Comparison of ENCODE assay signal across 18 cellular contexts in the genomic region with DNA sequence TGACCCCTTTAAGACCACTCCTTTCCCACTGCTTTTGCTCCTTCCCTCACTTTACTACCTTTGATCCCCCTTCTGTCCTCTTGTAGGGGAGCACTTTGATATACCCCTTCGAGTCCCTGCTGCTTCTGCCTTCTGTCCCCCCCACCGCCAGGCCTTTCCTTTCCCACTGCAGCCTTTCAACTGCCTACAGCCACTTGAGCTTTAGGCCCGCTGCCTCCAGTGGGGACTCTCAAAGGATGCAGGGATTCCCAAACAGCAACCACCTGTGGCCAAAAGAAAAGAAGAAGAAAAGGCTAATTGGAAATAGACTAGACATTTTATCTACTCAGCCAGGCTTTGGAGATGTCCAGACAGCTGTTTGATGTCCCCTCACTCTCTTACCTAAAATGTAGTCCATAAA.
DNase-seq lines count a peak whose midpoint lies in the region; ATAC-seq, FAIRE-seq and TF ChIP-seq lines count a peak whose summit lies in the region.
"Had no signal": no experiment of that assay in that cellular context is flagged by ENCODE, and none has a peak within 500 bp of the region (broad histone marks: within the 10 kb centered on the region; RNA-seq: fewer than 3 reads in every experiment).

No MANE protein-coding gene starts in this region.

- FAIRE-seq in urothelium cell line (lab: Jason Lieb, UNC): no peak
- FAIRE-seq: A549, GM12878, GM18507 had no signal

- no peak overlapping the region for H3K14ac ChIP-seq in H9 (ENCODE audit: insufficient read depth, low read length)

- H3K27ac Mint-ChIP-seq in H9 (peak overlapping the region in 2 of 3 experiments; percentile 17 to 90; a peak in 5 of 7 replicates), endodermal cell (no peak overlapping the region), neural progenitor cell (peak overlapping the region; percentile 98)
- H3K27ac Mint-ChIP-seq: CD4-positive, alpha-beta memory T cell; HFFc6 had no signal

- no peak overlapping the region for H3K4me2 ChIP-seq in H9 (ENCODE audit: insufficient read depth, insufficient read length, low read length)
- H3K4me2 ChIP-seq in neural progenitor cell: peak overlapping the region; percentile 62
- H3K4me2 ChIP-seq: A549 had no signal

- H3K27me3 ChIP-seq in H9 (ENCODE audit: insufficient read depth, low read length) (no peaks in the 10 kb centered on the region), WERI-Rb-1 (ENCODE audit: insufficient read depth, low read depth, severe bottlenecking) (no peaks in the 10 kb centered on the region), endodermal cell (ENCODE audit: control insufficient read depth, insufficient read depth, low read length, poor library complexity, severe bottlenecking) (no peaks in the 10 kb centered on the region), neural progenitor cell (no peaks in the 10 kb centered on the region)
- H3K27me3 ChIP-seq: BE2C had no signal

- H3F3A ChIP-seq in neural progenitor cell (ENCODE audit: low read depth): peaks cover 22% of the 10 kb centered on the region

- H4K20me1 ChIP-seq in H9 (ENCODE audit: control insufficient read depth, insufficient read depth, insufficient read length): no peaks in the 10 kb centered on the region
- no peaks in the 10 kb centered on the region for H4K20me1 ChIP-seq in neural progenitor cell (ENCODE audit: low read depth)

- no peak overlapping the region for H3K9ac ChIP-seq in H9 (ENCODE audit: extremely low read depth, insufficient read length, low read length)
- no peak overlapping the region for H3K9ac ChIP-seq in endodermal cell (ENCODE audit: extremely low read depth, low read length, poor library complexity, severe bottlenecking)
- no peak overlapping the region for H3K9ac ChIP-seq in neural progenitor cell
- H3K9ac ChIP-seq: GM23248 had no signal

- no peak overlapping the region for H2AK5ac ChIP-seq in H9 (ENCODE audit: insufficient read length, low read length)

- WGBS in H9 (ENCODE audit: extremely low coverage, insufficient read length, low lambda C conversion rate): no CpG with 5 or more reads among the region's 3 CpGs
- 60 to 83% methylated on average over 2 to 3 of the region's 3 CpGs for WGBS in endodermal cell (ENCODE audit: insufficient coverage in 1 of 2, insufficient read length in 1 of 2), 2 experiments

- H3K4me3 ChIP-seq in WERI-Rb-1 (ENCODE audit: low read depth, low read length): no peak overlapping the region
- no peak overlapping the region for H3K4me3 ChIP-seq in endodermal cell (ENCODE audit: low read length)
- peak overlapping the region; percentile 18 for H3K4me3 ChIP-seq in neural progenitor cell
- H3K4me3 ChIP-seq: A549, GM12878, GM23248 had no signal

- no peak overlapping the region for H3K23ac ChIP-seq in H9 (ENCODE audit: insufficient read length, low read depth, low read length)

- no peak overlapping the region for H2BK5ac ChIP-seq in H9 (ENCODE audit: insufficient read length, low read length)

- peaks cover 11 to 26% of the 10 kb centered on the region in 2 experiments for H3K9me3 Mint-ChIP-seq in H9
- H3K9me3 Mint-ChIP-seq in endodermal cell: peaks cover 7% of the 10 kb centered on the region
- peaks cover 11% of the 10 kb centered on the region for H3K9me3 Mint-ChIP-seq in neural progenitor cell

- TF ChIP-seq CTCF in H9 (conservative IDR thresholded peaks at IDR 0.05) (0 out of 3 replicates have a peak, but pooled peaks have one; percentile 24), WERI-Rb-1 (IDR thresholded peaks at IDR 0.05; ENCODE audit: low read depth, low read length) (0 out of 2 replicates have a peak, but pooled peaks have one; percentile 16), endodermal cell (conservative IDR thresholded peaks at IDR 0.05) (peak; percentile 48), neural progenitor cell (IDR thresholded peaks at IDR 0.05) (no peak)

- H3K4me3 Mint-ChIP-seq in H9 (no peak overlapping the region), endodermal cell (no peak overlapping the region), neural progenitor cell (peak overlapping the region; percentile 2)
- H3K4me3 Mint-ChIP-seq: CD4-positive, alpha-beta memory T cell; HFFc6 had no signal

- H3T11ph ChIP-seq in H9 (ENCODE audit: low read length): no peak overlapping the region

- DNase-seq in H9: no peak
- DNase-seq in WERI-Rb-1: no peak
- no peak for DNase-seq in endodermal cell
- DNase-seq in neural progenitor cell (ENCODE audit: low spot score): peak; percentile 55
- no peak for DNase-seq in NCI-H128 (lab: John Stamatoyannopoulos, UW; ENCODE audit: unreplicated experiment)
- DNase-seq in stimulated activated CD4-positive, alpha-beta T cell treated with anti-CD3 and anti-CD28 coated beads, Interleukin-2, amount 100 ng/mL, for 48 hours: no peak
- DNase-seq in urothelium cell line (ENCODE audit: low spot score): no peak
- DNase-seq: BE2C; CD4-positive, alpha-beta memory T cell; DMS79; GM23248; HCEC 1CT; HFFc6 had no signal

- no peak overlapping the region for H3K4ac ChIP-seq in H9 (ENCODE audit: low read depth, low read length)

- H3K9me3 ChIP-seq in H9 (ENCODE audit: control insufficient read depth, low read depth, low read length): no peaks in the 10 kb centered on the region
- peaks cover 2% of the 10 kb centered on the region for H3K9me3 ChIP-seq in WERI-Rb-1 (ENCODE audit: severe bottlenecking)
- H3K9me3 ChIP-seq in endodermal cell (ENCODE audit: control insufficient read depth, low read length): no peaks in the 10 kb centered on the region
- H3K9me3 ChIP-seq in neural progenitor cell (ENCODE audit: low read depth): no peaks in the 10 kb centered on the region
- H3K9me3 ChIP-seq: A549, BE2C had no signal

- no peak overlapping the region for H2BK15ac ChIP-seq in H9 (ENCODE audit: low read depth, low read length)

- H3K23me2 ChIP-seq in H9 (ENCODE audit: insufficient read length, low read depth, low read length, poor library complexity, severe bottlenecking): no peaks in the 10 kb centered on the region

- no peak overlapping the region for H2BK12ac ChIP-seq in H9 (ENCODE audit: insufficient read length, low read depth, low read length)

- H3K56ac ChIP-seq in H9 (ENCODE audit: insufficient read length, low read depth, low read length): no peak overlapping the region

- H4K8ac ChIP-seq in H9 (replicated peaks; ENCODE audit: insufficient read length, low read depth, low read length): no peak overlapping the region

- H3K79me1 ChIP-seq in H9 (ENCODE audit: insufficient read depth, low read depth, low read length, poor library complexity, severe bottlenecking): no peaks in the 10 kb centered on the region

- peaks cover 0 to 24% (median 19%) of the 10 kb centered on the region in 3 experiments; a peak in 5 of 7 replicates for H3K36me3 Mint-ChIP-seq in H9 (ENCODE audit: insufficient read depth in 1 of 3, low read depth in 3 of 3)
- H3K36me3 Mint-ChIP-seq in endodermal cell (ENCODE audit: low read depth): no peaks in the 10 kb centered on the region
- no peaks in the 10 kb centered on the region for H3K36me3 Mint-ChIP-seq in neural progenitor cell
- H3K36me3 Mint-ChIP-seq: CD4-positive, alpha-beta memory T cell had no signal

- H3K27me3 Mint-ChIP-seq in H9 (ENCODE audit: low read depth): no peaks in the 10 kb centered on the region
- H3K27me3 Mint-ChIP-seq in endodermal cell (ENCODE audit: insufficient read depth): no peaks in the 10 kb centered on the region
- peaks cover 9% of the 10 kb centered on the region for H3K27me3 Mint-ChIP-seq in neural progenitor cell (ENCODE audit: insufficient read depth, low read depth)

- H3K4me1 Mint-ChIP-seq in H9 (peaks cover 18 to 20% of the 10 kb centered on the region in 2 experiments), endodermal cell (peaks cover 14% of the 10 kb centered on the region), neural progenitor cell (peaks cover 30% of the 10 kb centered on the region)

- no peak overlapping the region for H4K5ac ChIP-seq in H9 (ENCODE audit: insufficient read length, low read depth, low read length)

- no peak overlapping the region for H3K18ac ChIP-seq in H9 (ENCODE audit: insufficient read length, low read depth, low read length)

- H2BK20ac ChIP-seq in H9 (ENCODE audit: low read depth, low read length, poor library complexity, severe bottlenecking): no peak overlapping the region

- no peak overlapping the region for H2BK120ac ChIP-seq in H9 (ENCODE audit: low read depth, low read length, poor library complexity, severe bottlenecking)

- H3K79me2 ChIP-seq in H9 (ENCODE audit: insufficient read depth, low read length): no peaks in the 10 kb centered on the region
- no peaks in the 10 kb centered on the region for H3K79me2 ChIP-seq in neural progenitor cell (ENCODE audit: low read depth)

- H3K27ac ChIP-seq in H9 (ENCODE audit: insufficient read length, low read depth, low read length) (no peak overlapping the region), WERI-Rb-1 (no peak overlapping the region), endodermal cell (ENCODE audit: low read depth, low read length) (peak overlapping the region; percentile 63), neural progenitor cell (peak overlapping the region; percentile 76)
- H3K27ac ChIP-seq: A549, C4-2B, GM23248 had no signal

- H4K91ac ChIP-seq in H9 (ENCODE audit: insufficient read length, low read depth, low read length): no peak overlapping the region

- no peaks in the 10 kb centered on the region; the same call in 1 of the 2 replicates for H3K4me1 ChIP-seq in H9 (ENCODE audit: insufficient read depth, low read length)
- no peaks in the 10 kb centered on the region for H3K4me1 ChIP-seq in endodermal cell (ENCODE audit: control insufficient read depth, insufficient read depth, low read length)
- peaks cover 18% of the 10 kb centered on the region for H3K4me1 ChIP-seq in neural progenitor cell
- H3K4me1 ChIP-seq: A549, BE2C had no signal

- H3K36me3 ChIP-seq in WERI-Rb-1 (no peaks in the 10 kb centered on the region), endodermal cell (ENCODE audit: control insufficient read depth, insufficient read depth, low read length) (no peaks in the 10 kb centered on the region), neural progenitor cell (no peaks in the 10 kb centered on the region)
- H3K36me3 ChIP-seq: BE2C had no signal

- H2AFZ ChIP-seq in H9 (ENCODE audit: low read length): no peak overlapping the region
- peak overlapping the region; percentile 5 for H2AFZ ChIP-seq in neural progenitor cell (replicated peaks)
- H2AFZ ChIP-seq: GM23248 had no signal

- no peak for ATAC-seq in GM18867 (IDR thresholded peaks at IDR 0.05; ENCODE audit: unreplicated experiment)
- ATAC-seq: A549, GM12878 had no signal

Comparison
In these comparisons a context has a peak if more than half of its experiments do, and no peak if none do; other contexts are left out.
1. H3K27ac ChIP-seq: peak in endodermal cell (single experiment) and neural progenitor cell (single experiment); none in H9 (single experiment) and WERI-Rb-1 (single experiment).